Comparison of ENCODE assay signal across 1 cellular context in the genomic region with DNA sequence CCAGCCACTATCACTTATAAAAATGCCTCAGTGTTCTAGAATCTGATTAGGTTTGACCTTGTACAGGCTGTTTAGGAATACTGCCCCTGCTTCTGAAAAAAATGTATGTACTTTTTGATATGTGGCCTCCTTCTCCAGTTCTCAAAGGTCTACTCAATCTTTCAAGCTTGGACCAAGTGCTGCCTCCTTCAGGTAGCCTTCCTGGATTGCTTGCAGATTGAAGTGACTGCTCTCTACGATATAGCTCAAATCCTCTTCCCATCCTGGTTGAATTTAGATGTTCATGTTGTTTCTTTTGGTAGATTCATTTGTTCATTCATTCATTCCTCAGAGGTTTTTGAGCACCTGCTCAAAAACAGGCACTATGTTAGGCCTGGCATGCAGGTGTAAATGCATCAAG.
TF ChIP-seq lines count a peak whose summit lies in the region.

No MANE protein-coding gene starts in this region.

TF ChIP-seq in K562, 482 proteins besides CTCF, POLR2A, EP300 and RAD21 (continued from another document):
- TF ChIP-seq, protein P1, sequence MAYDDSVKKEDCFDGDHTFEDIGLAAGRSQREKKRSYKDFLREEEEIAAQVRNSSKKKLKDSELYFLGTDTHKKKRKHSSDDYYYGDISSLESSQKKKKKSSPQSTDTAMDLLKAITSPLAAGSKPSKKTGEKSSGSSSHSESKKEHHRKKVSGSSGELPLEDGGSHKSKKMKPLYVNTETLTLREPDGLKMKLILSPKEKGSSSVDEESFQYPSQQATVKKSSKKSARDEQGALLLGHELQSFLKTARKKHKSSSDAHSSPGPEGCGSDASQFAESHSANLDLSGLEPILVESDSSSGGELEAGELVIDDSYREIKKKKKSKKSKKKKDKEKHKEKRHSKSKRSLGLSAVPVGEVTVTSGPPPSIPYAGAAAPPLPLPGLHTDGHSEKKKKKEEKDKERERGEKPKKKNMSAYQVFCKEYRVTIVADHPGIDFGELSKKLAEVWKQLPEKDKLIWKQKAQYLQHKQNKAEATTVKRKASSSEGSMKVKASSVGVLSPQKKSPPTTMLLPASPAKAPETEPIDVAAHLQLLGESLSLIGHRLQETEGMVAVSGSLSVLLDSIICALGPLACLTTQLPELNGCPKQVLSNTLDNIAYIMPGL (CRISPR knock-in tag; IDR thresholded peaks at IDR 0.05), result no peak
- TF ChIP-seq SRSF7 (optimal IDR thresholded peaks at IDR 0.05; ENCODE audit: low read depth, low read length) (no peak), HNRNPLL (IDR thresholded peaks at IDR 0.05; ENCODE audit: low read depth, low read length, poor library complexity, severe bottlenecking) (no peak), RBM14 (IDR thresholded peaks at IDR 0.05; ENCODE audit: borderline replicate concordance, insufficient read depth, low read depth, low read length) (no peak), STAT5A (IDR thresholded peaks at IDR 0.05; ENCODE audit: borderline replicate concordance, low read length) (no peak), ZKSCAN8 (CRISPR knock-in tag; IDR thresholded peaks at IDR 0.05) (no peak)
- TF ChIP-seq, protein P2, sequence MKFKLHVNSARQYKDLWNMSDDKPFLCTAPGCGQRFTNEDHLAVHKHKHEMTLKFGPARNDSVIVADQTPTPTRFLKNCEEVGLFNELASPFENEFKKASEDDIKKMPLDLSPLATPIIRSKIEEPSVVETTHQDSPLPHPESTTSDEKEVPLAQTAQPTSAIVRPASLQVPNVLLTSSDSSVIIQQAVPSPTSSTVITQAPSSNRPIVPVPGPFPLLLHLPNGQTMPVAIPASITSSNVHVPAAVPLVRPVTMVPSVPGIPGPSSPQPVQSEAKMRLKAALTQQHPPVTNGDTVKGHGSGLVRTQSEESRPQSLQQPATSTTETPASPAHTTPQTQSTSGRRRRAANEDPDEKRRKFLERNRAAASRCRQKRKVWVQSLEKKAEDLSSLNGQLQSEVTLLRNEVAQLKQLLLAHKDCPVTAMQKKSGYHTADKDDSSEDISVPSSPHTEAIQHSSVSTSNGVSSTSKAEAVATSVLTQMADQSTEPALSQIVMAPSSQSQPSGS (CRISPR knock-in tag; IDR thresholded peaks at IDR 0.05), result no peak
- TF ChIP-seq, protein P3, sequence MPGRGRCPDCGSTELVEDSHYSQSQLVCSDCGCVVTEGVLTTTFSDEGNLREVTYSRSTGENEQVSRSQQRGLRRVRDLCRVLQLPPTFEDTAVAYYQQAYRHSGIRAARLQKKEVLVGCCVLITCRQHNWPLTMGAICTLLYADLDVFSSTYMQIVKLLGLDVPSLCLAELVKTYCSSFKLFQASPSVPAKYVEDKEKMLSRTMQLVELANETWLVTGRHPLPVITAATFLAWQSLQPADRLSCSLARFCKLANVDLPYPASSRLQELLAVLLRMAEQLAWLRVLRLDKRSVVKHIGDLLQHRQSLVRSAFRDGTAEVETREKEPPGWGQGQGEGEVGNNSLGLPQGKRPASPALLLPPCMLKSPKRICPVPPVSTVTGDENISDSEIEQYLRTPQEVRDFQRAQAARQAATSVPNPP (IDR thresholded peaks at IDR 0.05; ENCODE audit: borderline replicate concordance, insufficient read depth, insufficient read length), result no peak
- TF ChIP-seq, protein P4, sequence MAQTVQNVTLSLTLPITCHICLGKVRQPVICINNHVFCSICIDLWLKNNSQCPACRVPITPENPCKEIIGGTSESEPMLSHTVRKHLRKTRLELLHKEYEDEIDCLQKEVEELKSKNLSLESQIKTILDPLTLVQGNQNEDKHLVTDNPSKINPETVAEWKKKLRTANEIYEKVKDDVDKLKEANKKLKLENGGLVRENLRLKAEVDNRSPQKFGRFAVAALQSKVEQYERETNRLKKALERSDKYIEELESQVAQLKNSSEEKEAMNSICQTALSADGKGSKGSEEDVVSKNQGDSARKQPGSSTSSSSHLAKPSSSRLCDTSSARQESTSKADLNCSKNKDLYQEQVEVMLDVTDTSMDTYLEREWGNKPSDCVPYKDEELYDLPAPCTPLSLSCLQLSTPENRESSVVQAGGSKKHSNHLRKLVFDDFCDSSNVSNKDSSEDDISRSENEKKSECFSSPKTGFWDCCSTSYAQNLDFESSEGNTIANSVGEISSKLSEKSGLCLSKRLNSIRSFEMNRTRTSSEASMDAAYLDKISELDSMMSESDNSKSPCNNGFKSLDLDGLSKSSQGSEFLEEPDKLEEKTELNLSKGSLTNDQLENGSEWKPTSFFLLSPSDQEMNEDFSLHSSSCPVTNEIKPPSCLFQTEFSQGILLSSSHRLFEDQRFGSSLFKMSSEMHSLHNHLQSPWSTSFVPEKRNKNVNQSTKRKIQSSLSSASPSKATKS (CRISPR knock-in tag; IDR thresholded peaks at IDR 0.05), result no peak
